In the genomic region with DNA sequence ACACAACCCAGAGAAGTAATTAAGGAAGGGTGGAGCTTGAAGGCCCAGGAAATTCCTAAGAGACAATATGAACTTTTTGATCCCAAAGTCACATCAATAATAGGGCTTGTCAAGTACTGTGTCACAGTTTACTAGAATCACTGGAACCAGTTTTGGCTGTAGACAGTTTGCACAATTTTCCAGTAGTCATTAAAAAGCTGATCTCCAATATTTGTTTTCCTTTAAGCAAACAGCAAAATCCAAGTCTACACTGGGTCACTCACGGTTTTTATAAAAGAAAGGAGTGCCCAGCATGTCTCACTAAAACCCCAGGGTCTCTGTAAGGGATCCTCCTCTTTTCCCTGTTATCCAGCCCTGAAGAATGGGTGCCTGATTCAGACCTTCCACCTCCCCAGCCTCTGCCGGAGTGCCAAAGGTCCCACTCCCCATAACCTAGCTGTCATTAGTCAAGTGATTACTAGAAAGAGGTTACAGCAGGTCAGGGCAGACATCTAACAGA, we compare ENCODE assay signal across 8 cellular contexts. TPM values are rescaled to one million over a fixed set of nuclear protein-coding genes. Genes with fewer than 3 reads are reported as not detected.
DNase-seq lines count a peak whose midpoint lies in the region; ATAC-seq and TF ChIP-seq lines count a peak whose summit lies in the region.

No MANE protein-coding gene starts in this region.

- no peaks in the 10 kb centered on the region for H3K36me3 ChIP-seq in SU-DHL-6 (ENCODE audit: low read length)

- no peaks in the 10 kb centered on the region for H3K9me2 ChIP-seq in SU-DHL-6 (replicated peaks; ENCODE audit: insufficient read depth, low read length)

- H3K27me3 ChIP-seq in SU-DHL-6 (ENCODE audit: low read length): no peaks in the 10 kb centered on the region

- H3K27ac ChIP-seq in SU-DHL-6 (ENCODE audit: low read depth, low read length): no peak overlapping the region

- peak overlapping the region; percentile 91 for H3K4me3 ChIP-seq in SU-DHL-6 (ENCODE audit: insufficient read depth, low read length, poor library complexity, severe bottlenecking)
- H3K4me3 ChIP-seq in fibroblast of villous mesenchyme (ENCODE audit: low read depth, low read length): peak overlapping the region; percentile 92
- peak overlapping the region; percentile 86 for H3K4me3 ChIP-seq in retinal pigment epithelial cell (ENCODE audit: low read length)

- peaks cover 9% of the 10 kb centered on the region for H3K79me2 ChIP-seq in SU-DHL-6 (ENCODE audit: insufficient read depth, low read length)

- H3F3A ChIP-seq in SU-DHL-6 (ENCODE audit: insufficient read depth): peaks cover 4% of the 10 kb centered on the region; the same call in 1 of the 2 replicates

- peak; percentile 17 for DNase-seq in GM10266 (ENCODE audit: extremely low spot score)
- DNase-seq in fibroblast of villous mesenchyme (ENCODE audit: low read depth): no peak
- DNase-seq in retinal pigment epithelial cell (ENCODE audit: low read depth): no peak
- DNase-seq in stimulated activated CD4-positive, alpha-beta T cell treated with anti-CD3 and anti-CD28 coated beads, Interleukin-4, amount 100 ng/mL, for 24 hours: no peak
- DNase-seq in NAMALWA (ENCODE audit: low spot score): no peak
- DNase-seq in glomerular visceral epithelial cell (ENCODE audit: extremely low spot score): no peak

- no peaks in the 10 kb centered on the region for H4K20me1 ChIP-seq in SU-DHL-6 (ENCODE audit: low read depth, low read length)

- no peaks in the 10 kb centered on the region for H3K9me3 ChIP-seq in SU-DHL-6 (ENCODE audit: insufficient read depth, low read length)

- peak overlapping the region; percentile 89 for H2AFZ ChIP-seq in SU-DHL-6 (ENCODE audit: low read depth, low read length, severe bottlenecking)

- peak overlapping the region; percentile 86 for H3K9ac ChIP-seq in SU-DHL-6 (ENCODE audit: low read length)

- no peak for ATAC-seq in HG03108 (IDR thresholded peaks at IDR 0.05; ENCODE audit: unreplicated experiment)

- no peak for TF ChIP-seq CTCF in GM10266 (IDR thresholded peaks at IDR 0.05; ENCODE audit: control insufficient read depth, insufficient read depth, low read depth, missing control alignments)
- no peak for TF ChIP-seq CTCF in SU-DHL-6 (IDR thresholded peaks at IDR 0.05; ENCODE audit: insufficient read depth, low read length, poor library complexity, severe bottlenecking)
- TF ChIP-seq CTCF in fibroblast of villous mesenchyme (IDR thresholded peaks at IDR 0.05; ENCODE audit: insufficient read depth, low read depth, low read length): no peak
- no peak for TF ChIP-seq CTCF in retinal pigment epithelial cell (conservative IDR thresholded peaks at IDR 0.05; ENCODE audit: low read depth, low read length)

- H3K4me2 ChIP-seq in SU-DHL-6 (ENCODE audit: low read depth, low read length, poor library complexity, severe bottlenecking): peak overlapping the region; percentile 88

RNA-seq across cellular contexts. Expression of a gene that starts 0.6 kb away (rescaled TPM):
- 14.8 and 28.1 TPM in 2 replicates for total RNA-seq in fibroblast of villous mesenchyme

RNA-seq across cellular contexts. Expression of a gene that starts 33.5 kb away (rescaled TPM):
- total RNA-seq in fibroblast of villous mesenchyme: 8.4 and 9.5 TPM in 2 replicates

RNA-seq across cellular contexts. Expression of a gene that starts 54.9 kb away (rescaled TPM):
- 9.7 and 13.0 TPM in 2 replicates for total RNA-seq in fibroblast of villous mesenchyme
